19 cellular contexts compared by ENCODE assay signal in genomic region chr9:114313186-114313585, GRCh38. TPM values are rescaled to one million over a fixed set of nuclear protein-coding genes. Genes with fewer than 3 reads are reported as not detected.
A peak's percentile ranks its signal among the peaks of the same experiment; 100 is the strongest.
DNase-seq lines count a peak whose midpoint lies in the region; ATAC-seq and TF ChIP-seq lines count a peak whose summit lies in the region.
"Had no signal": no experiment of that assay in that cellular context is flagged by ENCODE, and none has a peak within 500 bp of the region (broad histone marks: within the 10 kb centered on the region; RNA-seq: fewer than 3 reads in every experiment).

No MANE protein-coding gene starts in this region.

- intact Hi-C loops in sciatic nerve (cut with DNase I) (no loop called here), prostate gland (cut with DNase I) (no loop called here)

- peak; percentile 45 for DNase-seq in DMS79 treated with DMSO at 0.1 percent for 48 hours (lab: John Stamatoyannopoulos, UW)
- peak; percentile 83 for DNase-seq in M059J (ENCODE audit: low read depth)
- DNase-seq in fibroblast of villous mesenchyme (ENCODE audit: low read depth): peak; percentile 47
- peak; percentile 19 for DNase-seq in sciatic nerve (ENCODE audit: low spot score)
- DNase-seq in NCI-H146 treated with DMSO at 0.1 percent for 48 hours (lab: John Stamatoyannopoulos, UW; ENCODE audit: unreplicated experiment): no peak
- no peak for DNase-seq in prostate gland (ENCODE audit: low spot score)
- DNase-seq: CD4-positive, alpha-beta T cell; COR-L47; DND-41; GOT3; NCI-H1694 treated with DMSO at 0.1 percent for 48 hours; NCI-H2081 treated with DMSO at 0.1 percent for 48 hours; NCI-H446; NCI-H526 had no signal

- H3K4me3 ChIP-seq in fibroblast of villous mesenchyme (ENCODE audit: low read depth, low read length) (no peak overlapping the region), prostate gland (no peak overlapping the region)
- H3K4me3 ChIP-seq: BLaER1 had no signal

- no peak overlapping the region for H3K27ac ChIP-seq in prostate gland
- H3K27ac ChIP-seq: BLaER1 had no signal

- no peaks in the 10 kb centered on the region for H3K27me3 ChIP-seq in prostate gland (replicated peaks; ENCODE audit: insufficient read depth)
- H3K27me3 ChIP-seq: BLaER1 had no signal

- no peaks in the 10 kb centered on the region for H3K36me3 ChIP-seq in prostate gland

- TF ChIP-seq CTCF in fibroblast of villous mesenchyme (IDR thresholded peaks at IDR 0.05; ENCODE audit: insufficient read depth, low read depth, low read length) (no peak), prostate gland (IDR thresholded peaks at IDR 0.05) (no peak)

- no peaks in the 10 kb centered on the region for H3K4me1 ChIP-seq in prostate gland (replicated peaks)

- WGBS in prostate gland: 81% methylated on average over 8 of the region's 8 CpGs

- ATAC-seq in sciatic nerve: no peak
- no peak for ATAC-seq in activated CD4-positive, CD25-positive, alpha-beta regulatory T cell treated with anti-CD3 and anti-CD28 coated beads, Interleukin-2, amount 50 U/mL, for 24 hours

- no peak for TF ChIP-seq POLR2A in prostate gland (IDR thresholded peaks at IDR 0.05)

- H3K9me3 ChIP-seq in prostate gland: no peaks in the 10 kb centered on the region
- H3K9me3 ChIP-seq: BLaER1 had no signal

RNA-seq across cellular contexts. Expression of gene ORM1, which starts 9.7 kb away (rescaled TPM):
- 0.57 TPM in 1 of 2 replicates, not detected in the other for total RNA-seq in M059J (2014; rRNA removed; shearing (Covaris generic))
- not detected in 2 replicates for total RNA-seq in fibroblast of villous mesenchyme
- total RNA-seq in sciatic nerve: 0.76 TPM
- total RNA-seq in prostate gland: not detected
- total RNA-seq: A673; CD4-positive, alpha-beta T cell; OCI-LY7; SK-MEL-5 had no signal

RNA-seq across cellular contexts. Expression of gene ORM2, which starts 16.5 kb away (rescaled TPM):
- not detected in 2 replicates for total RNA-seq in M059J (2014; rRNA removed; shearing (Covaris generic))
- total RNA-seq in fibroblast of villous mesenchyme: not detected in 2 replicates
- total RNA-seq in sciatic nerve: not detected
- total RNA-seq in prostate gland: 1 to 10 TPM in 1 of 2 donors, under 1 TPM in 1; 0.91 to 1.9 TPM
- total RNA-seq: A673; CD4-positive, alpha-beta T cell; OCI-LY7; SK-MEL-5 had no signal

Comparison
In these comparisons a context has a peak if more than half of its experiments do, and no peak if none do; other contexts are left out.
1. DNase-seq: peak in DMS79 treated with DMSO at 0.1 percent for 48 hours (single experiment), M059J (single experiment), fibroblast of villous mesenchyme (single experiment) and sciatic nerve (single experiment); none in NCI-H146 treated with DMSO at 0.1 percent for 48 hours (single experiment) and prostate gland (single experiment).